In genomic region chr13:50072676-50073075, GRCh38 we compare ENCODE assay signal across 2 cellular contexts.
TF ChIP-seq lines count a peak whose summit lies in the region.

No MANE protein-coding gene starts in this region.

TF ChIP-seq in A549, 52 proteins besides CTCF, POLR2A, EP300 and RAD21:
- no peak for TF ChIP-seq EHF (CRISPR knock-in tag; IDR thresholded peaks at IDR 0.05)
- TF ChIP-seq RFX5 (IDR thresholded peaks at IDR 0.05) = no peak
- no peak for TF ChIP-seq HOXA7 (CRISPR knock-in tag; IDR thresholded peaks at IDR 0.05)
- TF ChIP-seq, protein P1, sequence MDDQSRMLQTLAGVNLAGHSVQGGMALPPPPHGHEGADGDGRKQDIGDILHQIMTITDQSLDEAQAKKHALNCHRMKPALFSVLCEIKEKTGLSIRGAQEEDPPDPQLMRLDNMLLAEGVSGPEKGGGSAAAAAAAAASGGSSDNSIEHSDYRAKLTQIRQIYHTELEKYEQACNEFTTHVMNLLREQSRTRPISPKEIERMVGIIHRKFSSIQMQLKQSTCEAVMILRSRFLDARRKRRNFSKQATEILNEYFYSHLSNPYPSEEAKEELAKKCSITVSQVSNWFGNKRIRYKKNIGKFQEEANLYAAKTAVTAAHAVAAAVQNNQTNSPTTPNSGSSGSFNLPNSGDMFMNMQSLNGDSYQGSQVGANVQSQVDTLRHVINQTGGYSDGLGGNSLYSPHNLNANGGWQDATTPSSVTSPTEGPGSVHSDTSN (IDR thresholded peaks at IDR 0.05) = no peak
- TF ChIP-seq HMGXB4 (CRISPR knock-in tag; IDR thresholded peaks at IDR 0.05; ENCODE audit: borderline replicate concordance) = no peak
- no peak for TF ChIP-seq SREBF2 (IDR thresholded peaks at IDR 0.05)
- no peak for TF ChIP-seq FOXS1 (CRISPR knock-in tag; IDR thresholded peaks at IDR 0.05)
- TF ChIP-seq CBX2 (IDR thresholded peaks at IDR 0.05; ENCODE audit: borderline replicate concordance, low read depth) = no peak
- no peak for TF ChIP-seq HES2 (IDR thresholded peaks at IDR 0.05)
- no peak for TF ChIP-seq CHD4 (IDR thresholded peaks at IDR 0.05; ENCODE audit: borderline replicate concordance)
- no peak for TF ChIP-seq NPAS2 (CRISPR knock-in tag; IDR thresholded peaks at IDR 0.05; ENCODE audit: borderline replicate concordance)
TF ChIP-seq in A549: peak in this region for 0.

TF ChIP-seq in GM12878, 131 proteins besides CTCF, POLR2A, EP300 and RAD21:
- TF ChIP-seq NR2C1 (IDR thresholded peaks at IDR 0.05) = no peak
- TF ChIP-seq ZBTB4 (CRISPR knock-in tag; IDR thresholded peaks at IDR 0.05) = no peak
- TF ChIP-seq BHLHE40 (IDR thresholded peaks at IDR 0.05; ENCODE audit: borderline replicate concordance in 1 of 2, low read depth in 2 of 2, low read length in 1 of 2) = no peak
- no peak for TF ChIP-seq ZNF622 (IDR thresholded peaks at IDR 0.05)
- TF ChIP-seq, protein P2, sequence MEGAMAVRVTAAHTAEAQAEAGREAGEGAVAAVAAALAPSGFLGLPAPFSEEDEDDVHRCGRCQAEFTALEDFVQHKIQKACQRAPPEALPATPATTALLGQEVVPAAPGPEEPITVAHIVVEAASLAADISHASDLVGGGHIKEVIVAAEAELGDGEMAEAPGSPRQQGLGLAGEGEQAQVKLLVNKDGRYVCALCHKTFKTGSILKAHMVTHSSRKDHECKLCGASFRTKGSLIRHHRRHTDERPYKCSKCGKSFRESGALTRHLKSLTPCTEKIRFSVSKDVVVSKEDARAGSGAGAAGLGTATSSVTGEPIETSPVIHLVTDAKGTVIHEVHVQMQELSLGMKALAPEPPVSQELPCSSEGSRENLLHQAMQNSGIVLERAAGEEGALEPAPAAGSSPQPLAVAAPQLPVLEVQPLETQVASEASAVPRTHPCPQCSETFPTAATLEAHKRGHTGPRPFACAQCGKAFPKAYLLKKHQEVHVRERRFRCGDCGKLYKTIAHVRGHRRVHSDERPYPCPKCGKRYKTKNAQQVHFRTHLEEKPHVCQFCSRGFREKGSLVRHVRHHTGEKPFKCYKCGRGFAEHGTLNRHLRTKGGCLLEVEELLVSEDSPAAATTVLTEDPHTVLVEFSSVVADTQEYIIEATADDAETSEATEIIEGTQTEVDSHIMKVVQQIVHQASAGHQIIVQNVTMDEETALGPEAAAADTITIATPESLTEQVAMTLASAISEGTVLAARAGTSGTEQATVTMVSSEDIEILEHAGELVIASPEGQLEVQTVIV (IDR thresholded peaks at IDR 0.05; ENCODE audit: borderline replicate concordance, partially characterized antibody) = no peak
- TF ChIP-seq CHD2 (IDR thresholded peaks at IDR 0.05; ENCODE audit: borderline replicate concordance, low read depth, low read length) = no peak
- no peak for TF ChIP-seq YY1 (IDR thresholded peaks at IDR 0.05; ENCODE audit: low read depth, low read length)
- no peak for TF ChIP-seq CHD1 (IDR thresholded peaks at IDR 0.05; ENCODE audit: low read depth, low read length)
- TF ChIP-seq TCF3 (IDR thresholded peaks at IDR 0.05; ENCODE audit: borderline replicate concordance, insufficient read depth, low read depth, low read length) = no peak
- TF ChIP-seq ZSCAN29 (IDR thresholded peaks at IDR 0.05) = no peak
- TF ChIP-seq E2F8 (IDR thresholded peaks at IDR 0.05; ENCODE audit: low read depth, partially characterized antibody) = no peak
- TF ChIP-seq HDAC6 (IDR thresholded peaks at IDR 0.05; ENCODE audit: unreplicated experiment) = no peak
- TF ChIP-seq MLLT1 (IDR thresholded peaks at IDR 0.05) = no peak
- TF ChIP-seq ZNF217 (IDR thresholded peaks at IDR 0.05) = no peak
- no peak for TF ChIP-seq HCFC1 (IDR thresholded peaks at IDR 0.05; ENCODE audit: low read length)
- no peak for TF ChIP-seq FOXM1 (IDR thresholded peaks at IDR 0.05; ENCODE audit: low read depth, low read length)
- no peak for TF ChIP-seq ZNF207 (IDR thresholded peaks at IDR 0.05; ENCODE audit: borderline replicate concordance)
- no peak for TF ChIP-seq SIX5 (IDR thresholded peaks at IDR 0.05; ENCODE audit: low read depth, low read length, severe bottlenecking)
